Comparison of ENCODE assay signal across 10 cellular contexts in genomic region chr15:84840741-84841429, GRCh38. TPM values are rescaled to one million over a fixed set of nuclear protein-coding genes. Genes with fewer than 3 reads are reported as not detected.
DNase-seq lines count a peak whose midpoint lies in the region; ATAC-seq, FAIRE-seq and TF ChIP-seq lines count a peak whose summit lies in the region.
"Had no signal": no experiment of that assay in that cellular context is flagged by ENCODE, and none has a peak within 500 bp of the region (broad histone marks: within the 10 kb centered on the region; RNA-seq: fewer than 3 reads in every experiment).

No MANE protein-coding gene starts in this region.

- H3K27me3 Mint-ChIP-seq in CD8-positive, alpha-beta T cell (ENCODE audit: low read depth), result peaks cover 2% of the 10 kb centered on the region

- no peak for ATAC-seq in CD8-positive, alpha-beta T cell

- WGBS in suprapubic skin, result 86% methylated on average over 9 of the region's 12 CpGs

- peaks cover 7% of the 10 kb centered on the region for H3K4me1 ChIP-seq in suprapubic skin
- no peaks in the 10 kb centered on the region for H3K4me1 ChIP-seq in CD8-positive, alpha-beta T cell (ENCODE audit: insufficient read depth, low read length)

- no peak overlapping the region for H3K4me3 ChIP-seq in suprapubic skin
- no peak overlapping the region for H3K4me3 ChIP-seq in CD8-positive, alpha-beta T cell (ENCODE audit: low read depth, low read length)

- DNase-seq in HuH-7.5 (ENCODE audit: low spot score), result peak; percentile 80
- peak; percentile 73 for DNase-seq in astrocyte of the hippocampus (ENCODE audit: low read depth, low spot score)
- DNase-seq in suprapubic skin (ENCODE audit: low spot score in 2 of 2), result peak in 1 of 2 donors; percentile 64
- no peak for DNase-seq in CD8-positive, alpha-beta T cell
- no peak for DNase-seq in GM10266 (ENCODE audit: extremely low spot score)
- DNase-seq in foreskin melanocyte, result no peak
- DNase-seq in NCI-H1436 (lab: John Stamatoyannopoulos, UW), result no peak
- DNase-seq: activated CD4-positive, alpha-beta T cell treated with anti-CD3 and anti-CD28 coated beads, Interleukin-2, amount 10 ng/mL, durations not matched to agents 7 days and 5 days had no signal

- peak; percentile 48 for TF ChIP-seq EP300 in suprapubic skin (IDR thresholded peaks at IDR 0.05)

- H3K27ac Mint-ChIP-seq in CD8-positive, alpha-beta T cell, result no peak overlapping the region
- H3K27ac Mint-ChIP-seq: activated CD4-positive, alpha-beta T cell treated with anti-CD3 and anti-CD28 coated beads, Interleukin-2, amount 10 ng/mL, durations not matched to agents 7 days and 5 days had no signal

- POLR2A ChIA-PET in CD8-positive, alpha-beta T cell (lab: Charles Lee), result no interaction called here

- no peaks in the 10 kb centered on the region for H3K4me1 Mint-ChIP-seq in CD8-positive, alpha-beta T cell (ENCODE audit: low read depth)
- H3K4me1 Mint-ChIP-seq: activated CD4-positive, alpha-beta T cell treated with anti-CD3 and anti-CD28 coated beads, Interleukin-2, amount 10 ng/mL, durations not matched to agents 7 days and 5 days had no signal

- H3K27ac ChIP-seq in suprapubic skin, result no peak overlapping the region
- no peak overlapping the region for H3K27ac ChIP-seq in CD8-positive, alpha-beta T cell (ENCODE audit: low read depth, low read length)

- no peaks in the 10 kb centered on the region for H3K9me3 ChIP-seq in suprapubic skin
- H3K9me3 ChIP-seq in CD8-positive, alpha-beta T cell (ENCODE audit: low read length), result no peaks in the 10 kb centered on the region

- H3K27me3 ChIP-seq in suprapubic skin, result no peaks in the 10 kb centered on the region
- H3K27me3 ChIP-seq in CD8-positive, alpha-beta T cell (ENCODE audit: insufficient read depth, low read length), result no peaks in the 10 kb centered on the region

- intact Hi-C loops in CD8-positive, alpha-beta T cell (cut with DNase I, micrococcal nuclease), result no loop called here

- no peaks in the 10 kb centered on the region for H3K36me3 ChIP-seq in suprapubic skin
- H3K36me3 ChIP-seq in CD8-positive, alpha-beta T cell (ENCODE audit: insufficient read depth, low read length), result no peaks in the 10 kb centered on the region

- TF ChIP-seq POLR2A in suprapubic skin (IDR thresholded peaks at IDR 0.05), result no peak

- H3K9me3 Mint-ChIP-seq in CD8-positive, alpha-beta T cell, result no peaks in the 10 kb centered on the region
- H3K9me3 Mint-ChIP-seq: activated CD4-positive, alpha-beta T cell treated with anti-CD3 and anti-CD28 coated beads, Interleukin-2, amount 10 ng/mL, durations not matched to agents 7 days and 5 days had no signal

- TF ChIP-seq CTCF in suprapubic skin (IDR thresholded peaks at IDR 0.05) (no peak), GM10266 (IDR thresholded peaks at IDR 0.05; ENCODE audit: control insufficient read depth, insufficient read depth, low read depth, missing control alignments) (no peak)
- TF ChIP-seq CTCF in CD8-positive, alpha-beta T cell (IDR thresholded peaks at IDR 0.05), result no peak

- peak; percentile 56 for FAIRE-seq in islet of Langerhans (lab: Jason Lieb, UNC)

- H3K36me3 Mint-ChIP-seq in CD8-positive, alpha-beta T cell, result no peaks in the 10 kb centered on the region

- CTCF ChIA-PET in CD8-positive, alpha-beta T cell (lab: Charles Lee), result interaction anchor here (0.6 kb wide), 1 partner anchor 344 kb away, joined by 3 read pairs; no protein-coding TSS in a partner anchor

- no peak overlapping the region for H3K4me3 Mint-ChIP-seq in CD8-positive, alpha-beta T cell
- H3K4me3 Mint-ChIP-seq: activated CD4-positive, alpha-beta T cell treated with anti-CD3 and anti-CD28 coated beads, Interleukin-2, amount 10 ng/mL, durations not matched to agents 7 days and 5 days had no signal

RNA-seq across cellular contexts. Expression of gene ALPK3, which starts 23.7 kb away (rescaled TPM):
- total RNA-seq in suprapubic skin, result 1 to 10 TPM in 2 of 4 donors, under 1 TPM in 2; 0.42 to 7.5 (median 1.1) TPM
- under 1 TPM; 0.14 TPM for total RNA-seq in CD8-positive, alpha-beta T cell

RNA-seq across cellular contexts. Expression of gene SLC28A1, which starts 43.6 kb away (rescaled TPM):
- not detected for total RNA-seq in suprapubic skin
- total RNA-seq in CD8-positive, alpha-beta T cell, result not detected
- total RNA-seq: activated CD4-positive, alpha-beta T cell treated with anti-CD3 and anti-CD28 coated beads, Interleukin-2, amount 10 ng/mL, durations not matched to agents 7 days and 5 days; glomerular endothelial cell had no signal

Comparison
In these comparisons a context has a peak if more than half of its experiments do, and no peak if none do; other contexts are left out.
1. DNase-seq: peak in HuH-7.5 (single experiment) and astrocyte of the hippocampus (single experiment); none in CD8-positive, alpha-beta T cell (0 of 7), GM10266 (single experiment), foreskin melanocyte (single experiment) and NCI-H1436 (single experiment).